10 cellular contexts compared by ENCODE assay signal in genomic region chr1:93081716-93082115, GRCh38. TPM values are rescaled to one million over a fixed set of nuclear protein-coding genes. Genes with fewer than 3 reads are reported as not detected.
A peak's percentile ranks its signal among the peaks of the same experiment; 100 is the strongest.
DNase-seq lines count a peak whose midpoint lies in the region; ATAC-seq, FAIRE-seq and TF ChIP-seq lines count a peak whose summit lies in the region.
"Had no signal": no experiment of that assay in that cellular context is flagged by ENCODE, and none has a peak within 500 bp of the region (broad histone marks: within the 10 kb centered on the region; RNA-seq: fewer than 3 reads in every experiment).

No MANE protein-coding gene starts in this region.

- POLR2A ChIA-PET in A549 (lab: Yijun Ruan, JAX) (no interaction called here), WTC11 (lab: Charles Lee) (no interaction called here)

- H3K4me1 ChIP-seq in A549 (peaks cover 19% of the 10 kb centered on the region; the same call in 2 of the 3 replicates), hepatocyte (ENCODE audit: insufficient read depth) (peaks cover 12% of the 10 kb centered on the region)

- H3K27me3 ChIP-seq in hepatocyte, result no peaks in the 10 kb centered on the region

- H3K79me2 ChIP-seq in hepatocyte, result peaks cover 80% of the 10 kb centered on the region

- DNase-seq in A549 (ENCODE audit: low read depth in 1 of 2, low spot score in 1 of 2), result no peak
- DNase-seq in H4 (ENCODE audit: low spot score), result peak; percentile 23
- DNase-seq in WTC11 (ENCODE audit: low spot score), result no peak
- no peak for DNase-seq in hepatocyte (ENCODE audit: low spot score)
- DNase-seq in stimulated activated naive CD4-positive, alpha-beta T cell treated with Interleukin-2 at 50 U/mL for 16 hours (lab: John Stamatoyannopoulos, UW), result no peak
- DNase-seq in substantia nigra (lab: John Stamatoyannopoulos, UW), result no peak
- no peak for DNase-seq in cardiac septum (ENCODE audit: low spot score)
- DNase-seq: effector CD4-positive, alpha-beta T cell; NCI-H2081 treated with DMSO at 0.1 percent for 48 hours had no signal

- peaks cover 43% of the 10 kb centered on the region for H4K20me1 ChIP-seq in hepatocyte (ENCODE audit: insufficient read depth, poor library complexity, severe bottlenecking)

- no peak for FAIRE-seq in A549 (lab: Jason Lieb, UNC)

- TF ChIP-seq RAD21 in A549 (conservative IDR thresholded peaks at IDR 0.05 in 1 of 2, IDR thresholded peaks at IDR 0.05 in 1 of 2), result no peak

- ATAC-seq in A549 (no peak), WTC11 (no peak), GM19452 (IDR thresholded peaks at IDR 0.05; ENCODE audit: unreplicated experiment) (no peak)

- H3K36me3 ChIP-seq in hepatocyte (replicated peaks; ENCODE audit: insufficient read depth, low read depth), result no peaks in the 10 kb centered on the region

- no peak overlapping the region for H2AFZ ChIP-seq in hepatocyte

- CTCF ChIA-PET in A549 (lab: Yijun Ruan, JAX), result interaction anchor here (1.6 kb wide), 1 partner anchor 57 kb away, joined by 3 read pairs; no protein-coding TSS in a partner anchor
- CTCF ChIA-PET in WTC11 (lab: Charles Lee), result no interaction called here

- H3K4me2 ChIP-seq in A549, result peak overlapping the region; percentile 84
- H3K4me2 ChIP-seq in hepatocyte, result peak overlapping the region; percentile 79

- H3K9me2 ChIP-seq in hepatocyte (replicated peaks; ENCODE audit: insufficient read depth), result no peaks in the 10 kb centered on the region

- intact Hi-C loops in cardiac septum (cut with DNase I), result no loop called here

- no peak overlapping the region; the same call in 2 of the 3 replicates for H3K4me3 ChIP-seq in A549
- peak overlapping the region; percentile 79 for H3K4me3 ChIP-seq in hepatocyte

- no peak for TF ChIP-seq POLR2A in A549 (IDR thresholded peaks at IDR 0.05; ENCODE audit: low read length)

- H3K27ac ChIP-seq in A549 (no peak overlapping the region), hepatocyte (no peak overlapping the region), substantia nigra (ENCODE audit: low read depth, low read length, poor library complexity, severe bottlenecking) (no peak overlapping the region)

- no peaks in the 10 kb centered on the region for H3K9me3 ChIP-seq in A549
- no peaks in the 10 kb centered on the region for H3K9me3 ChIP-seq in hepatocyte (ENCODE audit: low read depth)

- peaks cover 52% of the 10 kb centered on the region for H3K36me3 Mint-ChIP-seq in WTC11

- peaks cover 29% of the 10 kb centered on the region for H3K4me1 Mint-ChIP-seq in WTC11

- H3K4me3 Mint-ChIP-seq in WTC11, result peak overlapping the region; percentile 98

- no peak for TF ChIP-seq EP300 in A549 (IDR thresholded peaks at IDR 0.05)

- no peak overlapping the region for H3K27ac Mint-ChIP-seq in WTC11

- no peak for TF ChIP-seq CTCF in A549 (IDR thresholded peaks at IDR 0.05)
- TF ChIP-seq CTCF in WTC11 (IDR thresholded peaks at IDR 0.05), result no peak
- no peak for TF ChIP-seq CTCF in hepatocyte (IDR thresholded peaks at IDR 0.05; ENCODE audit: poor library complexity)

- no peaks in the 10 kb centered on the region for H3K27me3 Mint-ChIP-seq in WTC11 (ENCODE audit: low read depth)

- peaks cover 15% of the 10 kb centered on the region for H3K9me3 Mint-ChIP-seq in WTC11

TF ChIP-seq in A549, 52 proteins besides CTCF, POLR2A, EP300 and RAD21 (continues in another document):
- no peak for TF ChIP-seq ELK1 (IDR thresholded peaks at IDR 0.05; ENCODE audit: low read depth, low read length)
- TF ChIP-seq KDM1A (IDR thresholded peaks at IDR 0.05; ENCODE audit: low read depth), result no peak
- TF ChIP-seq NPAS2 (CRISPR knock-in tag; IDR thresholded peaks at IDR 0.05; ENCODE audit: borderline replicate concordance), result no peak
- no peak for TF ChIP-seq NFE2L2 (conservative IDR thresholded peaks at IDR 0.05; ENCODE audit: low read length)
- TF ChIP-seq E2F6 (IDR thresholded peaks at IDR 0.05; ENCODE audit: borderline replicate concordance, low read depth), result no peak
- no peak for TF ChIP-seq GATA3 (IDR thresholded peaks at IDR 0.05; ENCODE audit: borderline replicate concordance)
- no peak for TF ChIP-seq CBX2 (IDR thresholded peaks at IDR 0.05; ENCODE audit: borderline replicate concordance, low read depth)
- no peak for TF ChIP-seq ATOH8 (CRISPR knock-in tag; IDR thresholded peaks at IDR 0.05; ENCODE audit: low read depth)
- no peak for TF ChIP-seq MYC (IDR thresholded peaks at IDR 0.05; ENCODE audit: borderline replicate concordance, low read length)
- TF ChIP-seq CBX8 (IDR thresholded peaks at IDR 0.05), result no peak
- TF ChIP-seq FOXS1 (CRISPR knock-in tag; IDR thresholded peaks at IDR 0.05), result no peak
- no peak for TF ChIP-seq ESRRA (IDR thresholded peaks at IDR 0.05; ENCODE audit: borderline replicate concordance, low read length)
- TF ChIP-seq KDM5A (IDR thresholded peaks at IDR 0.05), result no peak

TF ChIP-seq in WTC11, 78 proteins besides CTCF, POLR2A, EP300 and RAD21:
- no peak for TF ChIP-seq CDX4 (CRISPR knock-in tag; IDR thresholded peaks at IDR 0.05; ENCODE audit: borderline replicate concordance)
- TF ChIP-seq USF2 (CRISPR knock-in tag; IDR thresholded peaks at IDR 0.05), result no peak
- TF ChIP-seq ZNF425 (CRISPR knock-in tag; conservative IDR thresholded peaks at IDR 0.05), result no peak
- TF ChIP-seq NR2C2 (CRISPR knock-in tag; IDR thresholded peaks at IDR 0.05), result no peak
- TF ChIP-seq ELF4 (CRISPR knock-in tag; IDR thresholded peaks at IDR 0.05; ENCODE audit: low read depth), result no peak
- TF ChIP-seq ZNF512 (CRISPR knock-in tag; IDR thresholded peaks at IDR 0.05; ENCODE audit: borderline replicate concordance), result no peak
- no peak for TF ChIP-seq CREM (CRISPR knock-in tag; IDR thresholded peaks at IDR 0.05)
- TF ChIP-seq ZNF219 (CRISPR knock-in tag; IDR thresholded peaks at IDR 0.05; ENCODE audit: borderline replicate concordance), result no peak
- TF ChIP-seq GRHL2 (CRISPR knock-in tag; IDR thresholded peaks at IDR 0.05; ENCODE audit: insufficient replicate concordance, severe bottlenecking), result no peak
- no peak for TF ChIP-seq PRRX2 (CRISPR knock-in tag; IDR thresholded peaks at IDR 0.05)
- TF ChIP-seq GABPB1 (CRISPR knock-in tag; IDR thresholded peaks at IDR 0.05), result no peak
- no peak for TF ChIP-seq JUN (CRISPR knock-in tag; IDR thresholded peaks at IDR 0.05)
- TF ChIP-seq KAT7 (CRISPR knock-in tag; IDR thresholded peaks at IDR 0.05; ENCODE audit: borderline replicate concordance), result no peak
- no peak for TF ChIP-seq NFYB (CRISPR knock-in tag; conservative IDR thresholded peaks at IDR 0.05; ENCODE audit: low read depth)
- no peak for TF ChIP-seq FOXP1 (CRISPR knock-in tag; IDR thresholded peaks at IDR 0.05; ENCODE audit: borderline replicate concordance)
- TF ChIP-seq GTF2I (CRISPR knock-in tag; conservative IDR thresholded peaks at IDR 0.05), result no peak

RNA-seq across cellular contexts. Expression of gene MTF2, which starts 2.6 kb away (rescaled TPM):
- polyA plus RNA-seq in A549 (2011; rRNA removed), result 29.5 and 31.2 TPM in 2 replicates
- 10.0 and 10.8 TPM in 2 replicates for polyA plus RNA-seq in A549 (2012; cell fraction: cytosol; rRNA removed)
- polyA plus RNA-seq in A549 (2012; cell fraction: nucleus; rRNA removed), result 4.5 TPM in 2 replicates
- polyA plus RNA-seq in A549 (2017; fragmentation: RNase III; extraction: RNeasy Plus Mini Kit Qiagen cat#74134 plus additional on column Dnase treatment), result 12.8 to 14.3 TPM (median 13.1 TPM) in 3 replicates
- 25.1 and 25.3 TPM in 2 replicates for polyA minus RNA-seq in A549 (2011; rRNA and poly(A)+ RNA removed)
- total RNA-seq in H4 (2014; rRNA removed; shearing (Covaris generic)), result 10.3 and 12.4 TPM in 2 replicates
- 111 to 120 TPM (median 113 TPM) in 3 replicates for total RNA-seq in WTC11 (2021)
- 29.7 and 30.5 TPM in 2 replicates for total RNA-seq in hepatocyte
- 37.7 and 49.3 TPM in 2 replicates for polyA plus RNA-seq in hepatocyte
- 7.0 TPM for total RNA-seq in cardiac septum
